25 cellular contexts compared by ENCODE assay signal in the genomic region with DNA sequence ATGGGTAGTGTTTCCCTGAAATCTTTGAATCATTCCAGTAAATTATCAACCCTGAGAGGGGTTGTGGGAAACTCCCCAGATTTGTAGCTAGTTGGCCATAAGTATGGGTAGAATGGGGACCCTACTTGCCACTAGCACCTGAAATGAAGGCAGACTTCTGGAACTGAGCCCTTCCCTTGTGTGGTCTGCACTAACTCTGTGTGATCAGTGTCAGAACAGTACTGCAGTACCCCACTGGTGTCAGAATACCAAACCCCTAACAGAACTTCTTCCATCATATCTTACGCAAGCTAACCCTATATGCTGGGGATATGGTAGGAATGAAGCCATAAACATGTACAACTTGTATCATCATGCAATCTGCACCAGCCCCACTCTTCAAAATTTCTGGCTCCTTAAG. TPM values are rescaled to one million over a fixed set of nuclear protein-coding genes. Genes with fewer than 3 reads are reported as not detected.
DNase-seq lines count a peak whose midpoint lies in the region; ATAC-seq and TF ChIP-seq lines count a peak whose summit lies in the region.
"Had no signal": no experiment of that assay in that cellular context is flagged by ENCODE, and none has a peak within 500 bp of the region (broad histone marks: within the 10 kb centered on the region; RNA-seq: fewer than 3 reads in every experiment).

No MANE protein-coding gene starts in this region.

- ATAC-seq in activated CD8-positive, alpha-beta T cell treated with anti-CD3 and anti-CD28 coated beads for 36 hours: peak; percentile 24
- ATAC-seq in activated CD8-positive, alpha-beta T cell treated with anti-CD3 and anti-CD28 coated beads, Interleukin-2, amount 10 ng/mL, durations not matched to agents 7 days and 5 days: no peak
- ATAC-seq in central memory CD8-positive, alpha-beta T cell (replicated peaks; ENCODE audit: extremely low read depth, poor library complexity, severe bottlenecking): no peak
- ATAC-seq in stimulated activated effector memory CD8-positive, alpha-beta T cell treated with anti-CD3 and anti-CD28 coated beads, Interleukin-12 subunit alpha, Interleukin-12 subunit beta, amount 100 ng/mL, for 72 hours: peak; percentile 42
- ATAC-seq in HG03442 (IDR thresholded peaks at IDR 0.05; ENCODE audit: unreplicated experiment): no peak
- ATAC-seq: HepG2 had no signal

- H3K4me3 ChIP-seq in LNCaP clone FGC (ENCODE audit: low read depth, low read length) (peak overlapping the region; percentile 19; the same call in 1 of the 2 replicates), GM23248 (no peak overlapping the region)
- H3K4me3 ChIP-seq: BLaER1, Peyer's patch had no signal

- no peak overlapping the region for H2AFZ ChIP-seq in GM23248

- H3K27ac ChIP-seq in GM23248: no peak overlapping the region
- H3K27ac ChIP-seq: BLaER1, Peyer's patch had no signal

- CTCF ChIA-PET in activated CD8-positive, alpha-beta T cell treated with anti-CD3 and anti-CD28 coated beads for 36 hours (lab: Charles Lee): interaction anchor here (1.9 kb wide), 1 partner anchor 15 kb away, joined by 5 read pairs; no protein-coding TSS in a partner anchor
- CTCF ChIA-PET in activated CD8-positive, alpha-beta T cell treated with anti-CD3 and anti-CD28 coated beads, Interleukin-2, amount 10 ng/mL, durations not matched to agents 7 days and 5 days (lab: Charles Lee): no interaction called here

- no peaks in the 10 kb centered on the region for H3K36me3 ChIP-seq in GM23248 (ENCODE audit: low read depth)
- H3K36me3 ChIP-seq: Peyer's patch had no signal

- H3K9me3 Mint-ChIP-seq in activated CD8-positive, alpha-beta T cell treated with anti-CD3 and anti-CD28 coated beads for 36 hours: no peaks in the 10 kb centered on the region
- no peaks in the 10 kb centered on the region for H3K9me3 Mint-ChIP-seq in activated CD8-positive, alpha-beta T cell treated with anti-CD3 and anti-CD28 coated beads, Interleukin-2, amount 10 ng/mL, durations not matched to agents 7 days and 5 days (ENCODE audit: insufficient read depth)
- H3K9me3 Mint-ChIP-seq in central memory CD8-positive, alpha-beta T cell: no peaks in the 10 kb centered on the region
- H3K9me3 Mint-ChIP-seq in stimulated activated effector memory CD8-positive, alpha-beta T cell treated with anti-CD3 and anti-CD28 coated beads, Interleukin-12 subunit alpha, Interleukin-12 subunit beta, amount 100 ng/mL, for 72 hours: no peaks in the 10 kb centered on the region
- H3K9me3 Mint-ChIP-seq: CD4-positive, alpha-beta memory T cell had no signal

- intact Hi-C loops in activated CD8-positive, alpha-beta T cell treated with anti-CD3 and anti-CD28 coated beads for 36 hours (cut with micrococcal nuclease): no loop called here

- no peaks in the 10 kb centered on the region for H3K9me2 ChIP-seq in GM23248 (ENCODE audit: insufficient read depth)

- no peak overlapping the region for H3K9ac ChIP-seq in GM23248
- H3K9ac ChIP-seq: BLaER1 had no signal

- H3K4me2 ChIP-seq in GM23248 (ENCODE audit: unreplicated experiment): no peak overlapping the region
- H3K4me2 ChIP-seq: BLaER1 had no signal

- H3K9me3 ChIP-seq in GM23248 (ENCODE audit: low read depth): no peaks in the 10 kb centered on the region
- H3K9me3 ChIP-seq: Peyer's patch had no signal

- no peaks in the 10 kb centered on the region for H3K27me3 ChIP-seq in GM23248 (replicated peaks; ENCODE audit: insufficient read depth)
- H3K27me3 ChIP-seq: BLaER1, Peyer's patch had no signal

- no peaks in the 10 kb centered on the region for H3F3A ChIP-seq in GM23248 (ENCODE audit: insufficient read depth)

- H3K4me1 Mint-ChIP-seq in activated CD8-positive, alpha-beta T cell treated with anti-CD3 and anti-CD28 coated beads for 36 hours (ENCODE audit: low read depth): peaks cover 56% of the 10 kb centered on the region
- H3K4me1 Mint-ChIP-seq in activated CD8-positive, alpha-beta T cell treated with anti-CD3 and anti-CD28 coated beads, Interleukin-2, amount 10 ng/mL, durations not matched to agents 7 days and 5 days (ENCODE audit: low read depth): peaks cover 22% of the 10 kb centered on the region
- peaks cover 50% of the 10 kb centered on the region for H3K4me1 Mint-ChIP-seq in central memory CD8-positive, alpha-beta T cell
- H3K4me1 Mint-ChIP-seq in stimulated activated effector memory CD8-positive, alpha-beta T cell treated with anti-CD3 and anti-CD28 coated beads, Interleukin-12 subunit alpha, Interleukin-12 subunit beta, amount 100 ng/mL, for 72 hours: peaks cover 47% of the 10 kb centered on the region

- H3K36me3 Mint-ChIP-seq in activated CD8-positive, alpha-beta T cell treated with anti-CD3 and anti-CD28 coated beads for 36 hours (ENCODE audit: low read depth): peaks cover 16% of the 10 kb centered on the region
- H3K36me3 Mint-ChIP-seq in activated CD8-positive, alpha-beta T cell treated with anti-CD3 and anti-CD28 coated beads, Interleukin-2, amount 10 ng/mL, durations not matched to agents 7 days and 5 days (ENCODE audit: low read depth): peaks cover 26% of the 10 kb centered on the region
- peaks cover 19% of the 10 kb centered on the region for H3K36me3 Mint-ChIP-seq in central memory CD8-positive, alpha-beta T cell (ENCODE audit: insufficient read depth)
- peaks cover 21% of the 10 kb centered on the region for H3K36me3 Mint-ChIP-seq in stimulated activated effector memory CD8-positive, alpha-beta T cell treated with anti-CD3 and anti-CD28 coated beads, Interleukin-12 subunit alpha, Interleukin-12 subunit beta, amount 100 ng/mL, for 72 hours

- no peak overlapping the region for H3K4me3 Mint-ChIP-seq in activated CD8-positive, alpha-beta T cell treated with anti-CD3 and anti-CD28 coated beads for 36 hours
- no peak overlapping the region for H3K4me3 Mint-ChIP-seq in activated CD8-positive, alpha-beta T cell treated with anti-CD3 and anti-CD28 coated beads, Interleukin-2, amount 10 ng/mL, durations not matched to agents 7 days and 5 days
- H3K4me3 Mint-ChIP-seq in central memory CD8-positive, alpha-beta T cell: no peak overlapping the region
- H3K4me3 Mint-ChIP-seq in stimulated activated effector memory CD8-positive, alpha-beta T cell treated with anti-CD3 and anti-CD28 coated beads, Interleukin-12 subunit alpha, Interleukin-12 subunit beta, amount 100 ng/mL, for 72 hours: no peak overlapping the region

- DNase-seq in activated CD8-positive, alpha-beta T cell treated with anti-CD3 and anti-CD28 coated beads for 36 hours: no peak
- DNase-seq in activated CD8-positive, alpha-beta T cell treated with anti-CD3 and anti-CD28 coated beads, Interleukin-2, amount 10 ng/mL, durations not matched to agents 7 days and 5 days: no peak
- DNase-seq in LNCaP clone FGC (ENCODE audit: low read depth) (no peak), GM23248 (no peak)
- DNase-seq in central memory CD8-positive, alpha-beta T cell (ENCODE audit: low spot score in 2 of 2): no peak
- no peak for DNase-seq in stimulated activated effector memory CD8-positive, alpha-beta T cell treated with anti-CD3 and anti-CD28 coated beads, Interleukin-12 subunit alpha, Interleukin-12 subunit beta, amount 100 ng/mL, for 72 hours (ENCODE audit: low spot score in 2 of 2)
- DNase-seq: CD4-positive, alpha-beta memory T cell; COR-L47; DMS79; GF-D8; Kasumi-1; NCI-H1048; NCI-H1417 treated with DMSO at 0.1 percent for 48 hours; NCI-H1694 treated with DMSO at 0.1 percent for 48 hours; NCI-H2081 treated with DMSO at 0.1 percent for 48 hours; NCI-H2171; NCI-H226; NCI-H510A; NCI-H69; OCI-M1; Peyer's patch; SHP77 treated with DMSO at 0.1 percent for 48 hours had no signal

- H3K27ac Mint-ChIP-seq in activated CD8-positive, alpha-beta T cell treated with anti-CD3 and anti-CD28 coated beads for 36 hours: no peak overlapping the region
- H3K27ac Mint-ChIP-seq in activated CD8-positive, alpha-beta T cell treated with anti-CD3 and anti-CD28 coated beads, Interleukin-2, amount 10 ng/mL, durations not matched to agents 7 days and 5 days: no peak overlapping the region
- H3K27ac Mint-ChIP-seq in central memory CD8-positive, alpha-beta T cell (ENCODE audit: low read depth): peak overlapping the region; percentile 61
- peak overlapping the region; percentile 20 for H3K27ac Mint-ChIP-seq in stimulated activated effector memory CD8-positive, alpha-beta T cell treated with anti-CD3 and anti-CD28 coated beads, Interleukin-12 subunit alpha, Interleukin-12 subunit beta, amount 100 ng/mL, for 72 hours

- no peak for TF ChIP-seq CTCF in activated CD8-positive, alpha-beta T cell treated with anti-CD3 and anti-CD28 coated beads for 36 hours (IDR thresholded peaks at IDR 0.05)
- no peak for TF ChIP-seq CTCF in LNCaP clone FGC (IDR thresholded peaks at IDR 0.05; ENCODE audit: control insufficient read depth, extremely low read depth, insufficient read depth)

- H3K79me2 ChIP-seq in GM23248 (ENCODE audit: insufficient read depth): peaks cover 100% of the 10 kb centered on the region

- H3K4me1 ChIP-seq in GM23248 (ENCODE audit: insufficient read depth): peaks cover 6% of the 10 kb centered on the region; the same call in 1 of the 2 replicates
- H3K4me1 ChIP-seq: Peyer's patch had no signal

- in situ Hi-C loops in GM23248 (cut with MboI): no loop called here

- POLR2A ChIA-PET in activated CD8-positive, alpha-beta T cell treated with anti-CD3 and anti-CD28 coated beads for 36 hours (lab: Charles Lee): no interaction called here
- POLR2A ChIA-PET in activated CD8-positive, alpha-beta T cell treated with anti-CD3 and anti-CD28 coated beads, Interleukin-2, amount 10 ng/mL, durations not matched to agents 7 days and 5 days (lab: Charles Lee): no interaction called here

- peaks cover 10% of the 10 kb centered on the region; the same call in 1 of the 2 replicates for H4K20me1 ChIP-seq in GM23248 (ENCODE audit: insufficient read depth)

- WGBS in GM23248 (ENCODE audit: low coverage in 1 of 2, low lambda C conversion rate in 2 of 2, missing lambda C conversion rate in 2 of 2), 2 experiments: 100% methylated on average over 1 of the region's 1 CpG

- H3K27me3 Mint-ChIP-seq in activated CD8-positive, alpha-beta T cell treated with anti-CD3 and anti-CD28 coated beads for 36 hours: no peaks in the 10 kb centered on the region
- H3K27me3 Mint-ChIP-seq in activated CD8-positive, alpha-beta T cell treated with anti-CD3 and anti-CD28 coated beads, Interleukin-2, amount 10 ng/mL, durations not matched to agents 7 days and 5 days (ENCODE audit: low read depth): no peaks in the 10 kb centered on the region
- H3K27me3 Mint-ChIP-seq in central memory CD8-positive, alpha-beta T cell: no peaks in the 10 kb centered on the region
- H3K27me3 Mint-ChIP-seq: CD4-positive, alpha-beta memory T cell had no signal

RNA-seq across cellular contexts. Expression of gene ABI1, which starts 50.8 kb away (rescaled TPM):
- total RNA-seq in activated CD8-positive, alpha-beta T cell treated with anti-CD3 and anti-CD28 coated beads for 36 hours: 10 to 100 TPM; 32.4 to 37.2 TPM
- total RNA-seq in activated CD8-positive, alpha-beta T cell treated with anti-CD3 and anti-CD28 coated beads, Interleukin-2, amount 10 ng/mL, durations not matched to agents 7 days and 5 days: 10 to 100 TPM; 46.9 to 49.7 TPM
- 60.3 and 68.2 TPM in 2 replicates for total RNA-seq in GM23248 (2014; rRNA removed; shearing (Covaris generic))
- polyA plus RNA-seq in GM23248 (2016; fragmentation: Nextera tagmentation; extraction: Ambion mirVana): 74.6 and 79.0 TPM in 2 replicates

Comparison
In these comparisons a context has a peak if more than half of its experiments do, and no peak if none do; other contexts are left out.
1. ATAC-seq: peak in activated CD8-positive, alpha-beta T cell treated with anti-CD3 and anti-CD28 coated beads for 36 hours (single experiment) and stimulated activated effector memory CD8-positive, alpha-beta T cell treated with anti-CD3 and anti-CD28 coated beads, Interleukin-12 subunit alpha, Interleukin-12 subunit beta, amount 100 ng/mL, for 72 hours (single experiment); none in activated CD8-positive, alpha-beta T cell treated with anti-CD3 and anti-CD28 coated beads, Interleukin-2, amount 10 ng/mL, durations not matched to agents 7 days and 5 days (single experiment), central memory CD8-positive, alpha-beta T cell (single experiment) and HG03442 (single experiment).
2. H3K27ac Mint-ChIP-seq: peak in central memory CD8-positive, alpha-beta T cell (single experiment) and stimulated activated effector memory CD8-positive, alpha-beta T cell treated with anti-CD3 and anti-CD28 coated beads, Interleukin-12 subunit alpha, Interleukin-12 subunit beta, amount 100 ng/mL, for 72 hours (single experiment); none in activated CD8-positive, alpha-beta T cell treated with anti-CD3 and anti-CD28 coated beads for 36 hours (single experiment) and activated CD8-positive, alpha-beta T cell treated with anti-CD3 and anti-CD28 coated beads, Interleukin-2, amount 10 ng/mL, durations not matched to agents 7 days and 5 days (single experiment).